23 cellular contexts compared by ENCODE assay signal in genomic region chr12:124663206-124663605, GRCh38.
DNase-seq lines count a peak whose midpoint lies in the region; ATAC-seq and TF ChIP-seq lines count a peak whose summit lies in the region.
"Had no signal": no experiment of that assay in that cellular context is flagged by ENCODE, and none has a peak within 500 bp of the region (broad histone marks: within the 10 kb centered on the region; RNA-seq: fewer than 3 reads in every experiment).

No MANE protein-coding gene starts in this region.

- H3K27ac ChIP-seq in caudate nucleus (ENCODE audit: low read depth, low read length): peak overlapping the region; percentile 96
- peak overlapping the region in 6 of 8 donors; percentile 32 to 67 (median 56) for H3K27ac ChIP-seq in spleen
- no peak overlapping the region for H3K27ac ChIP-seq in breast epithelium
- H3K27ac ChIP-seq: vagina had no signal

- peaks cover 0 to 38% (median 8%) of the 10 kb centered on the region in 6 donors for H3K4me1 ChIP-seq in spleen
- no peaks in the 10 kb centered on the region for H3K4me1 ChIP-seq in mucosa of descending colon (ENCODE audit: low read depth)
- no peaks in the 10 kb centered on the region for H3K4me1 ChIP-seq in breast epithelium
- H3K4me1 ChIP-seq: HAP-1, vagina had no signal

- no peak for TF ChIP-seq CTCF in spleen (IDR thresholded peaks at IDR 0.05 in 8 of 11, conservative IDR thresholded peaks at IDR 0.05 in 3 of 11)
- TF ChIP-seq CTCF in mucosa of descending colon (IDR thresholded peaks at IDR 0.05): no peak
- no peak for TF ChIP-seq CTCF in breast epithelium (IDR thresholded peaks at IDR 0.05)

- WGBS in spleen, 5 donors: 70 to 85% (median 72%) methylated on average over 7 of the region's 7 CpGs

- no peak for TF ChIP-seq POLR2A in spleen (IDR thresholded peaks at IDR 0.05)
- TF ChIP-seq POLR2A in breast epithelium (IDR thresholded peaks at IDR 0.05): no peak

- no peaks in the 10 kb centered on the region for H3K36me3 ChIP-seq in spleen
- H3K36me3 ChIP-seq in mucosa of descending colon (ENCODE audit: low read depth): no peaks in the 10 kb centered on the region
- H3K36me3 ChIP-seq in breast epithelium: no peaks in the 10 kb centered on the region
- H3K36me3 ChIP-seq: HAP-1, vagina had no signal

- H3K4me3 ChIP-seq in spleen (no peak overlapping the region), mucosa of descending colon (no peak overlapping the region), breast epithelium (no peak overlapping the region)
- H3K4me3 ChIP-seq: HAP-1, vagina had no signal

- ATAC-seq in mucosa of descending colon: no peak
- ATAC-seq: effector memory CD8-positive, alpha-beta T cell; esophagus mucosa; T-helper 17 cell had no signal

- peaks cover 0 to 14% (median 8%) of the 10 kb centered on the region in 8 donors for H3K9me3 ChIP-seq in spleen
- peaks cover 3% of the 10 kb centered on the region for H3K9me3 ChIP-seq in mucosa of descending colon
- H3K9me3 ChIP-seq in breast epithelium: peaks cover 0 to 6% of the 10 kb centered on the region in 2 donors
- H3K9me3 ChIP-seq: HAP-1, vagina had no signal

- no peaks in the 10 kb centered on the region for H3K27me3 ChIP-seq in spleen (replicated peaks in 1 of 7)
- H3K27me3 ChIP-seq in breast epithelium: no peaks in the 10 kb centered on the region
- H3K27me3 ChIP-seq: vagina had no signal

- intact Hi-C loops in spleen (cut with DNase I; ENCODE audit: low total_unique reads): no loop called here
- intact Hi-C loops in mucosa of descending colon (cut with DNase I, micrococcal nuclease): no loop called here
- intact Hi-C loops in breast epithelium (cut with DNase I; ENCODE audit: low total_unique reads): no loop called here

- DNase-seq in GM04504 (ENCODE audit: low read depth) (peak; percentile 65), caudate nucleus (lab: John Stamatoyannopoulos, UW) (peak in 13 of 61 donors; percentile 9 to 68 (median 32)), globus pallidus (ENCODE audit: low spot score) (peak; percentile 66), spleen (no peak), NCI-H748 (lab: John Stamatoyannopoulos, UW; ENCODE audit: unreplicated experiment) (no peak), mucosa of descending colon (no peak), breast epithelium (ENCODE audit: low spot score in 2 of 2) (no peak)
- DNase-seq in activated naive CD4-positive, alpha-beta T cell (lab: John Stamatoyannopoulos, UW): no peak
- DNase-seq: activated CD4-positive, alpha-beta T cell treated with anti-CD3 and anti-CD28 coated beads for 4 hours; activated CD8-positive, alpha-beta memory T cell treated with anti-CD3 and anti-CD28 coated beads for 24 hours; activated naive CD4-positive, alpha-beta T cell treated with anti-CD3 and anti-CD28 coated beads for 36 hours; activated T-cell treated with anti-CD3 and anti-CD28 coated beads, Interleukin-2, amount 50 U/mL, for 24 hours; Calu3; DND-41; effector memory CD8-positive, alpha-beta T cell; NCI-H1048; NCI-H1930; NCI-H526 treated with DMSO at 0.1 percent for 48 hours; RPMI8226; T-helper 17 cell had no signal

Comparison
In these comparisons a context has a peak if more than half of its experiments do, and no peak if none do; other contexts are left out.
1. DNase-seq: peak in GM04504 (single experiment) and globus pallidus (single experiment); none in spleen (single experiment), NCI-H748 (single experiment), activated naive CD4-positive, alpha-beta T cell (0 of 4), mucosa of descending colon (0 of 3) and breast epithelium (0 of 2).
2. H3K27ac ChIP-seq: peak in caudate nucleus (single experiment) and spleen (6 of 8); none in breast epithelium (0 of 2).